In genomic region chr19:18306903-18307681, GRCh38 we compare ENCODE assay signal across 1 cellular context.
TF ChIP-seq lines count a peak whose summit lies in the region.

No MANE protein-coding gene starts in this region.

TF ChIP-seq in WTC11, 78 proteins besides CTCF, POLR2A, EP300 and RAD21 (continued from another document):
- TF ChIP-seq, protein P1, sequence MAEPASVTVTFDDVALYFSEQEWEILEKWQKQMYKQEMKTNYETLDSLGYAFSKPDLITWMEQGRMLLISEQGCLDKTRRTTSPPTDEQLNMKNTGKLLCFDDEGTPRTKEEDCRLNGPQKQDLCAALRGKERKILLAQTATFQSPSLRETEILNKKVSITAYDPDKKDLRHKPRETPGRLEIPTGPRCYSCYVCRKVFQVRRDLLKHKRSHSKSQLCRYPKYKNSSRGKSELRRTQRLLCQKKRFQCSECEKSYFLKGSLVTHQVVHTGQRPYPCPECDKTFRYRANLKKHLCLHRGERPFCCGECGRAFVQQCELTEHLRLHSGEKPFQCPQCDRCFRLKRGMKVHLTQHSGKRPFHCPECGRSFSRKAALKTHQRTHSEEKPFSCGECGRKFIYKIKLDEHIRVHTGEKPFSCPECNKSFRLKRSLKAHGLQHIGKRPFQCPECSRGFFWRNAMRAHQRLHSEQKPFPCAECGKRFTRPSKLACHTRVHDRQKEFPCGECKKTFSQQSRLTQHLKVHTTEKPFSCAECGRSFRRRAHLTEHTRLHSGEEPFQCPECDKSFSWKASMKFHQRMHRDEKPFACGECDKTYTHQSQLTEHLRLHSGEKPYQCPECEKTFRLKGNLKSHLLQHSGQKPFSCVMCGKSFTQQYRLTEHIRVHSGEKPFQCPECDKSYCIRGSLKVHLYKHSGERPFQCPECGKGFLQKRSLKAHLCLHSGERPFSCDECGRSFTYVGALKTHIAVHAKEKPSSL (CRISPR knock-in tag; conservative IDR thresholded peaks at IDR 0.05): no peak
- TF ChIP-seq, protein P2, sequence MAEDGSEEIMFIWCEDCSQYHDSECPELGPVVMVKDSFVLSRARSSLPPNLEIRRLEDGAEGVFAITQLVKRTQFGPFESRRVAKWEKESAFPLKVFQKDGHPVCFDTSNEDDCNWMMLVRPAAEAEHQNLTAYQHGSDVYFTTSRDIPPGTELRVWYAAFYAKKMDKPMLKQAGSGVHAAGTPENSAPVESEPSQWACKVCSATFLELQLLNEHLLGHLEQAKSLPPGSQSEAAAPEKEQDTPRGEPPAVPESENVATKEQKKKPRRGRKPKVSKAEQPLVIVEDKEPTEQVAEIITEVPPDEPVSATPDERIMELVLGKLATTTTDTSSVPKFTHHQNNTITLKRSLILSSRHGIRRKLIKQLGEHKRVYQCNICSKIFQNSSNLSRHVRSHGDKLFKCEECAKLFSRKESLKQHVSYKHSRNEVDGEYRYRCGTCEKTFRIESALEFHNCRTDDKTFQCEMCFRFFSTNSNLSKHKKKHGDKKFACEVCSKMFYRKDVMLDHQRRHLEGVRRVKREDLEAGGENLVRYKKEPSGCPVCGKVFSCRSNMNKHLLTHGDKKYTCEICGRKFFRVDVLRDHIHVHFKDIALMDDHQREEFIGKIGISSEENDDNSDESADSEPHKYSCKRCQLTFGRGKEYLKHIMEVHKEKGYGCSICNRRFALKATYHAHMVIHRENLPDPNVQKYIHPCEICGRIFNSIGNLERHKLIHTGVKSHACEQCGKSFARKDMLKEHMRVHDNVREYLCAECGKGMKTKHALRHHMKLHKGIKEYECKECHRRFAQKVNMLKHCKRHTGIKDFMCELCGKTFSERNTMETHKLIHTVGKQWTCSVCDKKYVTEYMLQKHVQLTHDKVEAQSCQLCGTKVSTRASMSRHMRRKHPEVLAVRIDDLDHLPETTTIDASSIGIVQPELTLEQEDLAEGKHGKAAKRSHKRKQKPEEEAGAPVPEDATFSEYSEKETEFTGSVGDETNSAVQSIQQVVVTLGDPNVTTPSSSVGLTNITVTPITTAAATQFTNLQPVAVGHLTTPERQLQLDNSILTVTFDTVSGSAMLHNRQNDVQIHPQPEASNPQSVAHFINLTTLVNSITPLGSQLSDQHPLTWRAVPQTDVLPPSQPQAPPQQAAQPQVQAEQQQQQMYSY (CRISPR knock-in tag; IDR thresholded peaks at IDR 0.05): peak; percentile 52
